In genomic region chr17:46194393-46195216, GRCh38 we compare ENCODE assay signal across 7 cellular contexts. TPM values are rescaled to one million over a fixed set of nuclear protein-coding genes. Genes with fewer than 3 reads are reported as not detected.
DNase-seq lines count a peak whose midpoint lies in the region; ATAC-seq and TF ChIP-seq lines count a peak whose summit lies in the region.

No MANE protein-coding gene starts in this region.

- BruUV-seq in mammary epithelial cell (replicated peaks; lab: Mats Ljungman, UMichigan), result no TSS peak

- peak; percentile 47 to 59 for TF ChIP-seq CTCF in mammary epithelial cell (conservative IDR thresholded peaks at IDR 0.05 in 1 of 2, IDR thresholded peaks at IDR 0.05 in 1 of 2; ENCODE audit: extremely low read depth in 1 of 2, insufficient read depth in 1 of 2, low read depth in 1 of 2, low read length in 2 of 2)
- TF ChIP-seq CTCF in lung (IDR thresholded peaks at IDR 0.05; ENCODE audit: control extremely low read depth, extremely low read depth), result peak; percentile 22

- H3K9me3 ChIP-seq in mammary epithelial cell (replicated peaks; ENCODE audit: insufficient read depth, low read length), result no peaks in the 10 kb centered on the region
- H3K9me3 ChIP-seq in lung (ENCODE audit: control insufficient read depth in 2 of 2, insufficient read depth in 1 of 2, low read length in 1 of 2), result no peaks in the 10 kb centered on the region
- no peaks in the 10 kb centered on the region for H3K9me3 ChIP-seq in stomach smooth muscle (ENCODE audit: control insufficient read depth in 2 of 2, low read length in 2 of 2)

- H3K4me1 ChIP-seq in mammary epithelial cell (ENCODE audit: insufficient read depth, low read length) (peaks cover 21% of the 10 kb centered on the region), lung (ENCODE audit: control insufficient read depth in 2 of 2, insufficient read depth in 2 of 2, low read length in 2 of 2) (peaks cover 4 to 10% of the 10 kb centered on the region in 2 donors), stomach smooth muscle (ENCODE audit: control insufficient read depth, insufficient read depth, low read length) (peaks cover 5% of the 10 kb centered on the region)

- H3K27me3 ChIP-seq in mammary epithelial cell (ENCODE audit: insufficient read depth, low read length) (no peaks in the 10 kb centered on the region), lung (ENCODE audit: control insufficient read depth, insufficient read depth) (no peaks in the 10 kb centered on the region), stomach smooth muscle (ENCODE audit: control insufficient read depth in 1 of 2, insufficient read depth in 2 of 2, low read length in 2 of 2) (no peaks in the 10 kb centered on the region)

- peak overlapping the region; percentile 69 to 99 (median 96) for H3K27ac Mint-ChIP-seq in IgD-negative memory B cell

- CTCF ChIA-PET in mammary epithelial cell (lab: Charles Lee; ENCODE audit: low non-redundant PET), result no interaction called here

- H3K9ac ChIP-seq in mammary epithelial cell (ENCODE audit: insufficient read depth, low read length) (peak overlapping the region; percentile 56), stomach smooth muscle (ENCODE audit: low read length in 2 of 2) (peak overlapping the region; percentile 21 to 58)

- H3K36me3 Mint-ChIP-seq in IgD-negative memory B cell, result no peaks in the 10 kb centered on the region

- peaks cover 2% of the 10 kb centered on the region for H3K36me3 ChIP-seq in mammary epithelial cell (ENCODE audit: insufficient read depth, low read length)
- no peaks in the 10 kb centered on the region for H3K36me3 ChIP-seq in lung (ENCODE audit: control insufficient read depth in 2 of 2, insufficient read depth in 2 of 2, low read length in 2 of 2)
- H3K36me3 ChIP-seq in stomach smooth muscle (ENCODE audit: control insufficient read depth in 2 of 2, insufficient read depth in 2 of 2, low read length in 2 of 2), result no peaks in the 10 kb centered on the region

- peak; percentile 9; the same call in 2 of the 3 replicates for ATAC-seq in SK-N-SH treated with all-trans-retinoic acid at 6 μM for 48 hours
- ATAC-seq in lung (ENCODE audit: insufficient read depth, low FRiP score), result no peak

- H3K4me2 ChIP-seq in mammary epithelial cell (ENCODE audit: insufficient read depth, low read depth, low read length), result peak overlapping the region; percentile 95

- peak overlapping the region; percentile 81 to 93 (median 90) for H3K4me3 Mint-ChIP-seq in IgD-negative memory B cell

- intact Hi-C loops in mammary epithelial cell (cut with micrococcal nuclease), result loop anchor here (1.0 to 5.0 kb wide), 6 partner anchors 19 to 302 kb away; partner anchors contain the start of gene MAPT

- H4K20me1 ChIP-seq in mammary epithelial cell (ENCODE audit: insufficient read depth, low read length), result peaks cover 2% of the 10 kb centered on the region

- in situ Hi-C loops in mammary epithelial cell (cut with MboI; ENCODE audit: low sequenced_read_pairs in 2 of 2), result no loop called here

- H3K4me3 ChIP-seq in mammary epithelial cell (replicated peaks in 1 of 3; ENCODE audit: insufficient read depth in 1 of 3, low read depth in 2 of 3, low read length in 3 of 3) (peak overlapping the region; percentile 78 to 86 (median 83)), lung (no peak overlapping the region), stomach smooth muscle (ENCODE audit: low read length in 2 of 2) (peak overlapping the region; percentile 86 to 89)

- H3K27ac ChIP-seq in mammary epithelial cell (ENCODE audit: insufficient read depth, low read depth, low read length) (peak overlapping the region; percentile 61), lung (ENCODE audit: low read depth in 1 of 2, low read length in 1 of 2) (peak overlapping the region; percentile 38 to 99), stomach smooth muscle (ENCODE audit: low read length) (peak overlapping the region; percentile 79)

- peaks cover 21 to 36% (median 28%) of the 10 kb centered on the region in 3 donors for H3K4me1 Mint-ChIP-seq in IgD-negative memory B cell

- H3K79me2 ChIP-seq in mammary epithelial cell (ENCODE audit: insufficient read depth, low read length), result peaks cover 86% of the 10 kb centered on the region

- DNase-seq in EH (ENCODE audit: low read depth) (peak; percentile 73), mammary epithelial cell (no peak), lung (ENCODE audit: low spot score) (no peak), COR-L47 (lab: John Stamatoyannopoulos, UW) (no peak)

- 67% methylated on average over 8 of the region's 9 CpGs for WGBS in mammary epithelial cell (ENCODE audit: low coverage, missing lambda C conversion rate)
- WGBS in lung, 2 donors, result 13 to 37% methylated on average over 9 of the region's 9 CpGs

- dilution Hi-C loops in mammary epithelial cell (cut with HindIII; ENCODE audit: low sequenced_read_pairs), result no loop called here

- no peaks in the 10 kb centered on the region for H3K9me3 Mint-ChIP-seq in IgD-negative memory B cell

- peak overlapping the region; percentile 95 for H2AFZ ChIP-seq in mammary epithelial cell (ENCODE audit: low read depth, low read length)

- H3K27me3 Mint-ChIP-seq in IgD-negative memory B cell, result no peaks in the 10 kb centered on the region

TF ChIP-seq in SK-N-SH treated with all-trans-retinoic acid at 6 μM for 48 hours, 23 proteins besides CTCF, POLR2A, EP300 and RAD21 (continues in another document):
- TF ChIP-seq TCF4 (CRISPR knock-in tag; IDR thresholded peaks at IDR 0.05; ENCODE audit: borderline replicate concordance) (no peak), ESRRG (CRISPR knock-in tag; IDR thresholded peaks at IDR 0.05) (no peak), SNAI2 (CRISPR knock-in tag; IDR thresholded peaks at IDR 0.05) (no peak), ZNF70 (CRISPR knock-in tag; IDR thresholded peaks at IDR 0.05) (no peak), OSR1 (CRISPR knock-in tag; IDR thresholded peaks at IDR 0.05) (no peak), ZFP3 (CRISPR knock-in tag; IDR thresholded peaks at IDR 0.05) (no peak), TSHZ2 (CRISPR knock-in tag; IDR thresholded peaks at IDR 0.05) (no peak), POU6F1 (CRISPR knock-in tag; IDR thresholded peaks at IDR 0.05; ENCODE audit: borderline replicate concordance, low read depth) (no peak), ARNTL (CRISPR knock-in tag; IDR thresholded peaks at IDR 0.05; ENCODE audit: borderline replicate concordance, low read depth) (no peak), ISL1 (CRISPR knock-in tag; IDR thresholded peaks at IDR 0.05) (no peak), ZNF8 (CRISPR knock-in tag; IDR thresholded peaks at IDR 0.05) (no peak), ZC3H10 (CRISPR knock-in tag; IDR thresholded peaks at IDR 0.05) (no peak), PATZ1 (CRISPR knock-in tag; IDR thresholded peaks at IDR 0.05; ENCODE audit: borderline replicate concordance) (no peak)

RNA-seq across cellular contexts. Expression of gene KANSL1, which starts 1.4 kb away (rescaled TPM):
- 16.4 TPM for polyA plus RNA-seq in IgD-negative memory B cell
- 10 to 100 TPM; 54.3 to 56.7 TPM for total RNA-seq in mammary epithelial cell
- 3.1 TPM for polyA plus RNA-seq in mammary epithelial cell
- polyA minus RNA-seq in mammary epithelial cell, result 74.6 TPM
- 100 to 1,000 TPM in 1 of 2 donors, 10 to 100 TPM in 1; 77.9 to 189 TPM for total RNA-seq in lung
- 10 to 100 TPM; 16.2 to 17.0 TPM for polyA plus RNA-seq in lung
